In the genomic region with DNA sequence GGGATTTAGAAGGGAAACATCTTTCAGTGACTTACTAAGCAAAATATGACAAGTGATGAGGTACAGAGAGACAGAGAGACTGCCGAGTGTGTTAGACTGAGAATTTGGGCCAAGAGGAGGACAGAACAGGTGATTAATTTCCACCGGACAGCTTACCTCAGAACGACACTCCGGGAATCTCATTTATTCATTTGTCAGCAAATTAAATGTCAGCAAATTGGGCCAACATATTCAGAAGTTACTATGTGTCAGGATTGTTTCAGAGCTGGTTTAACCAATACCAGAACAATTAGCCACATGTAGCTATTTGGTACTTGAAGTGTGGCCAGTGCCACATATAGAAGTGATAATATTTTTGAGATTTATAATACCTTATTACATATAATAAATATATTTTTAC, we compare ENCODE assay signal across 35 cellular contexts.
"Had no signal": no experiment of that assay in that cellular context is flagged by ENCODE, and none has a peak within 500 bp of the region (broad histone marks: within the 10 kb centered on the region; RNA-seq: fewer than 3 reads in every experiment).

No MANE protein-coding gene starts in this region.

- FAIRE-seq: astrocyte, TTC549 had no signal

- H3K27me3 ChIP-seq: adrenal gland, body of pancreas, brain microvascular endothelial cell, breast epithelium had no signal

- H3K36me3 ChIP-seq: adrenal gland, brain microvascular endothelial cell, breast epithelium had no signal

- H3K4me3 Mint-ChIP-seq: activated B cell treated with CpG ODN at 0.5 μM for 24 hours; activated CD4-positive, alpha-beta memory T cell treated with anti-CD3 and anti-CD28 coated beads for 36 hours; activated CD4-positive, alpha-beta T cell treated with anti-CD3 and anti-CD28 coated beads, Interleukin-2, amount 10 ng/mL, durations not matched to agents 24 days and 14 days; activated CD8-positive, alpha-beta T cell treated with anti-CD3 and anti-CD28 coated beads for 36 hours; activated naive CD4-positive, alpha-beta T cell treated with anti-CD3 and anti-CD28 coated beads for 36 hours; activated naive CD8-positive, alpha-beta T cell treated with anti-CD3 and anti-CD28 coated beads for 36 hours; activated T-cell treated with anti-CD3 and anti-CD28 coated beads, Interleukin-2, amount 50 U/mL, for 4 hours; activated T-cell treated with anti-CD3 and anti-CD28 coated beads, Interleukin-2, amount 50 U/mL, for 72 hours; activated T-helper 1 cell treated with anti-CD3 and anti-CD28 coated beads, Interleukin-12 subunit alpha, Interleukin-12 subunit beta, Interleukin-2, Interleukin-4 antibody, amounts not matched to agents 30 ng/mL and 10 ng/mL and 1 ng/mL, durations not matched to agents 14 hours and 24 hours and 36 hours; activated T-helper 17 cell treated with anti-CD3 and anti-CD28 coated beads, Interleukin-2, amount 50 U/mL, for 72 hours; T-helper 2 cell treated with Interferon-gamma antibody and Interleukin-4, amounts not matched to agents 5 μg/mL and 100 μg/mL, for 36 hours had no signal

- H3K4me1 Mint-ChIP-seq: activated B cell treated with CpG ODN at 0.5 μM for 24 hours; activated CD4-positive, alpha-beta T cell treated with anti-CD3 and anti-CD28 coated beads, Interleukin-2, amount 10 ng/mL, durations not matched to agents 24 days and 14 days; activated naive CD8-positive, alpha-beta T cell treated with anti-CD3 and anti-CD28 coated beads for 36 hours; activated T-helper 17 cell treated with anti-CD3 and anti-CD28 coated beads, Interleukin-2, amount 50 U/mL, for 72 hours had no signal

- H3K36me3 Mint-ChIP-seq: activated CD4-positive, alpha-beta memory T cell treated with anti-CD3 and anti-CD28 coated beads for 36 hours; activated naive CD4-positive, alpha-beta T cell treated with anti-CD3 and anti-CD28 coated beads, Interleukin-2, amount 50 U/mL, for 72 hours; activated naive CD8-positive, alpha-beta T cell treated with anti-CD3 and anti-CD28 coated beads for 36 hours had no signal

- DNase-seq: activated B cell treated with CpG ODN at 0.5 μM for 24 hours; activated CD4-positive, alpha-beta memory T cell treated with anti-CD3 and anti-CD28 coated beads for 36 hours; activated CD4-positive, alpha-beta T cell treated with anti-CD3 and anti-CD28 coated beads for 4 hours; activated CD4-positive, alpha-beta T cell treated with anti-CD3 and anti-CD28 coated beads, Interleukin-2, amount 10 ng/mL, durations not matched to agents 24 days and 14 days; activated CD4-positive, alpha-beta T cell treated with anti-CD3 and anti-CD28 coated beads, Interleukin-2, amount 50 U/mL, for 1 hour; activated CD4-positive, alpha-beta T cell treated with anti-CD3 and anti-CD28 coated beads, Interleukin-2, amount 50 U/mL, for 4 hours; activated CD4-positive, CD25-positive, alpha-beta regulatory T cell treated with anti-CD3 and anti-CD28 coated beads, Interleukin-2, amount 50 U/mL, for 72 hours; activated CD8-positive, alpha-beta memory T cell treated with anti-CD3 and anti-CD28 coated beads, Interleukin-2, amount 50 U/mL, for 4 hours; activated CD8-positive, alpha-beta T cell treated with anti-CD3 and anti-CD28 coated beads for 36 hours; activated effector memory CD4-positive, alpha-beta T cell treated with anti-CD3 and anti-CD28 coated beads, Interleukin-2, amount 50 U/mL, for 16 hours; activated gamma-delta T cell treated with Interleukin-2 at 50 U/mL for 16 hours; activated naive CD4-positive, alpha-beta T cell; activated naive CD4-positive, alpha-beta T cell treated with anti-CD3 and anti-CD28 coated beads for 36 hours; activated naive CD4-positive, alpha-beta T cell treated with anti-CD3 and anti-CD28 coated beads, Interleukin-2, amount 50 U/mL, for 16 hours; activated naive CD8-positive, alpha-beta T cell treated with anti-CD3 and anti-CD28 coated beads for 36 hours; activated T-cell treated with anti-CD3 and anti-CD28 coated beads for 4 hours; activated T-cell treated with anti-CD3 and anti-CD28 coated beads, Interleukin-2, amount 50 U/mL, for 1 hour; activated T-cell treated with anti-CD3 and anti-CD28 coated beads, Interleukin-2, amount 50 U/mL, for 4 hours; activated T-cell treated with anti-CD3 and anti-CD28 coated beads, Interleukin-2, amount 50 U/mL, for 72 hours; adrenal gland; amniotic stem cell; aorta; body of pancreas; brain microvascular endothelial cell; central memory CD4-positive, alpha-beta T cell; T-helper 2 cell; T-helper 9 cell had no signal

- H3K9me3 ChIP-seq: adrenal gland, body of pancreas, breast epithelium had no signal

- H3K27ac Mint-ChIP-seq: activated B cell treated with CpG ODN at 0.5 μM for 24 hours; activated CD4-positive, alpha-beta memory T cell treated with anti-CD3 and anti-CD28 coated beads for 36 hours; activated CD4-positive, alpha-beta T cell treated with anti-CD3 and anti-CD28 coated beads, Interleukin-2, amount 10 ng/mL, durations not matched to agents 24 days and 14 days; activated CD8-positive, alpha-beta T cell treated with anti-CD3 and anti-CD28 coated beads for 36 hours; activated naive CD4-positive, alpha-beta T cell treated with anti-CD3 and anti-CD28 coated beads for 36 hours; activated naive CD4-positive, alpha-beta T cell treated with anti-CD3 and anti-CD28 coated beads, Interleukin-2, amount 50 U/mL, for 72 hours; activated naive CD8-positive, alpha-beta T cell treated with anti-CD3 and anti-CD28 coated beads for 36 hours; activated T-cell treated with anti-CD3 and anti-CD28 coated beads, Interleukin-2, amount 50 U/mL, for 72 hours; activated T-helper 1 cell treated with anti-CD3 and anti-CD28 coated beads, Interleukin-12 subunit alpha, Interleukin-12 subunit beta, Interleukin-2, Interleukin-4 antibody, amounts not matched to agents 30 ng/mL and 10 ng/mL and 1 ng/mL, durations not matched to agents 14 hours and 24 hours and 36 hours; activated T-helper 17 cell treated with anti-CD3 and anti-CD28 coated beads, Interleukin-2, amount 50 U/mL, for 72 hours; T-helper 2 cell treated with Interferon-gamma antibody and Interleukin-4, amounts not matched to agents 5 μg/mL and 100 μg/mL, for 36 hours had no signal

- H3K27me3 Mint-ChIP-seq: activated B cell treated with CpG ODN at 0.5 μM for 24 hours; activated CD4-positive, alpha-beta memory T cell treated with anti-CD3 and anti-CD28 coated beads for 36 hours; activated CD4-positive, alpha-beta T cell treated with anti-CD3 and anti-CD28 coated beads, Interleukin-2, amount 10 ng/mL, durations not matched to agents 24 days and 14 days; activated CD8-positive, alpha-beta T cell treated with anti-CD3 and anti-CD28 coated beads for 36 hours; activated naive CD8-positive, alpha-beta T cell treated with anti-CD3 and anti-CD28 coated beads for 36 hours; activated T-helper 17 cell treated with anti-CD3 and anti-CD28 coated beads, Interleukin-2, amount 50 U/mL, for 72 hours had no signal

- H3K4me1 ChIP-seq: adrenal gland, body of pancreas, breast epithelium had no signal

- ATAC-seq: activated CD8-positive, alpha-beta T cell treated with anti-CD3 and anti-CD28 coated beads for 36 hours; activated naive CD4-positive, alpha-beta T cell treated with anti-CD3 and anti-CD28 coated beads, Interleukin-2, amount 50 U/mL, for 72 hours; activated T-cell treated with anti-CD3 and anti-CD28 coated beads, Interleukin-2, amount 50 U/mL, for 4 hours; activated T-cell treated with anti-CD3 and anti-CD28 coated beads, Interleukin-2, amount 50 U/mL, for 72 hours; activated T-helper 17 cell treated with anti-CD3 and anti-CD28 coated beads, Interleukin-2, amount 50 U/mL, for 72 hours; body of pancreas had no signal

- H3K4me3 ChIP-seq: adrenal gland, body of pancreas, breast epithelium had no signal

- H3K27ac ChIP-seq: adrenal gland, body of pancreas, brain microvascular endothelial cell, breast epithelium, VCaP had no signal
